Comparison of ENCODE assay signal across 13 cellular contexts in genomic region chr6:11525468-11526155, GRCh38. TPM values are rescaled to one million over a fixed set of nuclear protein-coding genes. Genes with fewer than 3 reads are reported as not detected.
DNase-seq lines count a peak whose midpoint lies in the region; ATAC-seq and TF ChIP-seq lines count a peak whose summit lies in the region.
"Had no signal": no experiment of that assay in that cellular context is flagged by ENCODE, and none has a peak within 500 bp of the region (broad histone marks: within the 10 kb centered on the region; RNA-seq: fewer than 3 reads in every experiment).

No MANE protein-coding gene starts in this region.

- H3K36me3 Mint-ChIP-seq in dendritic cell treated with granulocyte-macrophage colony-stimulating factor and Interleukin-4, amounts not matched to agents 40 ng/mL and 50 ng/mL, for 4 days (ENCODE audit: low read depth): no peaks in the 10 kb centered on the region
- no peaks in the 10 kb centered on the region for H3K36me3 Mint-ChIP-seq in T-helper 2 cell treated with Interferon-gamma antibody and Interleukin-4, amounts not matched to agents 5 μg/mL and 100 μg/mL, for 36 hours (ENCODE audit: low read depth)
- no peaks in the 10 kb centered on the region for H3K36me3 Mint-ChIP-seq in naive thymus-derived CD8-positive, alpha-beta T cell

- H3K27me3 Mint-ChIP-seq in dendritic cell treated with granulocyte-macrophage colony-stimulating factor and Interleukin-4, amounts not matched to agents 40 ng/mL and 50 ng/mL, for 4 days: no peaks in the 10 kb centered on the region
- peaks cover 22% of the 10 kb centered on the region for H3K27me3 Mint-ChIP-seq in T-helper 2 cell treated with Interferon-gamma antibody and Interleukin-4, amounts not matched to agents 5 μg/mL and 100 μg/mL, for 36 hours (ENCODE audit: low read depth)
- H3K27me3 Mint-ChIP-seq in naive thymus-derived CD8-positive, alpha-beta T cell: peaks cover 10 to 19% (median 11%) of the 10 kb centered on the region in 5 donors
- H3K27me3 Mint-ChIP-seq: activated T-helper 17 cell treated with anti-CD3 and anti-CD28 coated beads, Interleukin-2, amount 50 U/mL, for 72 hours had no signal

- no peak for TF ChIP-seq CTCF in mucosa of descending colon (IDR thresholded peaks at IDR 0.05)

- no peaks in the 10 kb centered on the region for H3K4me1 ChIP-seq in mucosa of descending colon (ENCODE audit: low read depth)
- H3K4me1 ChIP-seq: Peyer's patch had no signal

- H3K9me3 ChIP-seq in mucosa of descending colon: no peaks in the 10 kb centered on the region
- H3K9me3 ChIP-seq: Peyer's patch had no signal

- H3K4me3 ChIP-seq in mucosa of descending colon: no peak overlapping the region
- H3K4me3 ChIP-seq: Peyer's patch had no signal

- DNase-seq in Right ventricle myocardium superior (no peak), cardiac septum (ENCODE audit: low spot score) (no peak), mucosa of descending colon (peak in 1 of 3 donors; percentile 20), NCI-H2171 (lab: John Stamatoyannopoulos, UW) (no peak)
- no peak for DNase-seq in T-helper 2 cell treated with Interferon-gamma antibody and Interleukin-4, amounts not matched to agents 5 μg/mL and 100 μg/mL, for 36 hours (ENCODE audit: low spot score)
- DNase-seq in naive thymus-derived CD8-positive, alpha-beta T cell: no peak
- DNase-seq: cortex of kidney, NCI-H1417, Peyer's patch, WERI-Rb-1 had no signal

- H3K27ac Mint-ChIP-seq in dendritic cell treated with granulocyte-macrophage colony-stimulating factor and Interleukin-4, amounts not matched to agents 40 ng/mL and 50 ng/mL, for 4 days: peak overlapping the region; percentile 30
- no peak overlapping the region for H3K27ac Mint-ChIP-seq in T-helper 2 cell treated with Interferon-gamma antibody and Interleukin-4, amounts not matched to agents 5 μg/mL and 100 μg/mL, for 36 hours
- no peak overlapping the region for H3K27ac Mint-ChIP-seq in naive thymus-derived CD8-positive, alpha-beta T cell
- H3K27ac Mint-ChIP-seq: activated T-helper 17 cell treated with anti-CD3 and anti-CD28 coated beads, Interleukin-2, amount 50 U/mL, for 72 hours had no signal

- H3K9me3 Mint-ChIP-seq in dendritic cell treated with granulocyte-macrophage colony-stimulating factor and Interleukin-4, amounts not matched to agents 40 ng/mL and 50 ng/mL, for 4 days: no peaks in the 10 kb centered on the region
- no peaks in the 10 kb centered on the region for H3K9me3 Mint-ChIP-seq in T-helper 2 cell treated with Interferon-gamma antibody and Interleukin-4, amounts not matched to agents 5 μg/mL and 100 μg/mL, for 36 hours
- H3K9me3 Mint-ChIP-seq in naive thymus-derived CD8-positive, alpha-beta T cell: no peaks in the 10 kb centered on the region
- H3K9me3 Mint-ChIP-seq: activated T-helper 17 cell treated with anti-CD3 and anti-CD28 coated beads, Interleukin-2, amount 50 U/mL, for 72 hours had no signal

- no peaks in the 10 kb centered on the region for H3K36me3 ChIP-seq in mucosa of descending colon (ENCODE audit: low read depth)
- H3K36me3 ChIP-seq: Peyer's patch, WERI-Rb-1 had no signal

- H3K4me3 Mint-ChIP-seq in dendritic cell treated with granulocyte-macrophage colony-stimulating factor and Interleukin-4, amounts not matched to agents 40 ng/mL and 50 ng/mL, for 4 days: no peak overlapping the region
- H3K4me3 Mint-ChIP-seq in T-helper 2 cell treated with Interferon-gamma antibody and Interleukin-4, amounts not matched to agents 5 μg/mL and 100 μg/mL, for 36 hours: no peak overlapping the region
- H3K4me3 Mint-ChIP-seq in naive thymus-derived CD8-positive, alpha-beta T cell: no peak overlapping the region
- H3K4me3 Mint-ChIP-seq: activated T-helper 17 cell treated with anti-CD3 and anti-CD28 coated beads, Interleukin-2, amount 50 U/mL, for 72 hours had no signal

- peaks cover 31% of the 10 kb centered on the region for H3K4me1 Mint-ChIP-seq in dendritic cell treated with granulocyte-macrophage colony-stimulating factor and Interleukin-4, amounts not matched to agents 40 ng/mL and 50 ng/mL, for 4 days (ENCODE audit: low read depth)
- no peaks in the 10 kb centered on the region for H3K4me1 Mint-ChIP-seq in T-helper 2 cell treated with Interferon-gamma antibody and Interleukin-4, amounts not matched to agents 5 μg/mL and 100 μg/mL, for 36 hours (ENCODE audit: low read depth)
- H3K4me1 Mint-ChIP-seq in naive thymus-derived CD8-positive, alpha-beta T cell: peaks cover 0 to 3% (median 0%) of the 10 kb centered on the region in 4 donors
- H3K4me1 Mint-ChIP-seq: activated T-helper 17 cell treated with anti-CD3 and anti-CD28 coated beads, Interleukin-2, amount 50 U/mL, for 72 hours had no signal

- peak; percentile 88 for ATAC-seq in Right ventricle myocardium superior (ENCODE audit: poor library complexity)
- ATAC-seq in mucosa of descending colon: peak; percentile 61
- no peak for ATAC-seq in HG03460 (IDR thresholded peaks at IDR 0.05; ENCODE audit: unreplicated experiment)
- ATAC-seq in naive thymus-derived CD8-positive, alpha-beta T cell: no peak
- ATAC-seq: activated T-helper 17 cell treated with anti-CD3 and anti-CD28 coated beads, Interleukin-2, amount 50 U/mL, for 72 hours had no signal

- POLR2A ChIA-PET in naive thymus-derived CD8-positive, alpha-beta T cell (lab: Charles Lee): no interaction called here

- intact Hi-C loops in Right ventricle myocardium superior (cut with DNase I): no loop called here
- intact Hi-C loops in cardiac septum (cut with DNase I): no loop called here
- intact Hi-C loops in dendritic cell treated with granulocyte-macrophage colony-stimulating factor and Interleukin-4, amounts not matched to agents 40 ng/mL and 50 ng/mL, for 4 days (cut with micrococcal nuclease): no loop called here
- intact Hi-C loops in mucosa of descending colon (cut with DNase I, micrococcal nuclease): no loop called here

RNA-seq across cellular contexts. Expression of gene TMEM170B, which starts 11.9 kb away (rescaled TPM):
- 4.5 TPM for total RNA-seq in Right ventricle myocardium superior
- 4.2 TPM for total RNA-seq in cardiac septum
- 1 to 10 TPM in 2 of 3 donors, under 1 TPM in 1; 0.98 to 9.0 (median 2.0) TPM for total RNA-seq in mucosa of descending colon
- total RNA-seq in naive thymus-derived CD8-positive, alpha-beta T cell: 1 to 10 TPM; 3.7 to 4.1 TPM
- polyA plus RNA-seq in naive thymus-derived CD8-positive, alpha-beta T cell: under 1 TPM; 0.14 to 0.30 (median 0.28) TPM

Comparison
In these comparisons a context has a peak if more than half of its experiments do, and no peak if none do; other contexts are left out.
1. ATAC-seq: peak in Right ventricle myocardium superior (single experiment) and mucosa of descending colon (single experiment); none in HG03460 (single experiment) and naive thymus-derived CD8-positive, alpha-beta T cell (0 of 2).